ENCODE assay signal across 12 cellular contexts in the genomic region with DNA sequence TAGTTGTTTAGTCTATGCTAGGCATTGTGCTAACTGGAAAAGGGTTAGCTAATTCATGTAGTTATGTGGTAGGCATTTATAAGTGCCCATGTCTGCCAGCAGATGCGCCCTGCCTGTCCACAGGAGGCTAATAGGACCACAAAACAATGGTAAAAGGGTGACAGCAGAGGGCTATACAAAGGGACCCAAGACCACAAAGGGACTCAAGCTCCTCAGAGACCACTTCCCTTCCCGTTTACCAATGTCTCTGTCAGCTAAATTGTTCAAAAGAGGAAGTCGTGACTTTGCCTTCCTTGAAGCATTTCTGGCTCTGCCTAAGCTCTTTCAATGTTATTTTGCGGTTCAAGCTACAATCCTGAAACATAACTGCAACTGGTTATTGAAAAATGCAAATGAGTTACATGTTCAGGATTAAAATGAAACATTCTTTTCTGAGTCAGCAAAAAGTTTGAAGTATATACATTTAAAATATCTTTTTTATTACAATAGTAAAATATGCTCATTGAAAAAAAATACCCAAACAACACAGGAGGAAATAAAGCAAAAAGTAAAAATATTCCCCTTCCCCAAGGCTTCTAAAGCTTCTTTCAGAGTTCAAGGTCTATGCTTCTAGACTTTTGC.
DNase-seq lines count a peak whose midpoint lies in the region; ATAC-seq lines count a peak whose summit lies in the region.
"Had no signal": no experiment of that assay in that cellular context is flagged by ENCODE, and none has a peak within 500 bp of the region (broad histone marks: within the 10 kb centered on the region; RNA-seq: fewer than 3 reads in every experiment).

No MANE protein-coding gene starts in this region.

- intact Hi-C loops in activated T-helper 2 cell treated with anti-CD3 and anti-CD28 coated beads, Interferon-gamma antibody, Interleukin-2, Interleukin-4, amounts not matched to agents 10 μg/mL and 5 μg/mL and 100 μg/mL, durations not matched to agents 14 hours and 24 hours and 36 hours (cut with micrococcal nuclease), result loop anchor here (10.0 kb wide), 2 partner anchors 143 to 377 kb away; no protein-coding TSS in a partner anchor

- ATAC-seq in GM21447 (IDR thresholded peaks at IDR 0.05; ENCODE audit: unreplicated experiment) (peak; percentile 90), esophagus mucosa (no peak)

- no peaks in the 10 kb centered on the region for H3K36me3 Mint-ChIP-seq in activated T-helper 2 cell treated with anti-CD3 and anti-CD28 coated beads, Interferon-gamma antibody, Interleukin-2, Interleukin-4, amounts not matched to agents 10 μg/mL and 5 μg/mL and 100 μg/mL, durations not matched to agents 14 hours and 24 hours and 36 hours (ENCODE audit: low read depth)
- H3K36me3 Mint-ChIP-seq: activated naive CD8-positive, alpha-beta T cell had no signal

- H3K4me1 Mint-ChIP-seq in activated T-helper 2 cell treated with anti-CD3 and anti-CD28 coated beads, Interferon-gamma antibody, Interleukin-2, Interleukin-4, amounts not matched to agents 10 μg/mL and 5 μg/mL and 100 μg/mL, durations not matched to agents 14 hours and 24 hours and 36 hours (ENCODE audit: low read depth), result peaks cover 19% of the 10 kb centered on the region

- no peaks in the 10 kb centered on the region for H3K9me3 Mint-ChIP-seq in activated T-helper 2 cell treated with anti-CD3 and anti-CD28 coated beads, Interferon-gamma antibody, Interleukin-2, Interleukin-4, amounts not matched to agents 10 μg/mL and 5 μg/mL and 100 μg/mL, durations not matched to agents 14 hours and 24 hours and 36 hours

- DNase-seq in GDM1 (lab: John Stamatoyannopoulos, UW) (peak; percentile 75), Kasumi-1 (lab: John Stamatoyannopoulos, UW) (peak; percentile 96 to 97), NCI-H69 (lab: John Stamatoyannopoulos, UW) (no peak), NCI-H1105 treated with DMSO at 0.1 percent for 48 hours (lab: John Stamatoyannopoulos, UW) (no peak), NCI-H526 (lab: John Stamatoyannopoulos, UW) (no peak)
- peak; percentile 9 for DNase-seq in activated T-helper 2 cell treated with anti-CD3 and anti-CD28 coated beads, Interferon-gamma antibody, Interleukin-2, Interleukin-4, amounts not matched to agents 10 μg/mL and 5 μg/mL and 100 μg/mL, durations not matched to agents 14 hours and 24 hours and 36 hours (ENCODE audit: low spot score)
- DNase-seq: left cardiac atrium; sigmoid colon; stimulated activated naive CD4-positive, alpha-beta T cell treated with Interleukin-2 at 50 U/mL for 16 hours had no signal

- peaks cover 3% of the 10 kb centered on the region for H3K27me3 Mint-ChIP-seq in activated T-helper 2 cell treated with anti-CD3 and anti-CD28 coated beads, Interferon-gamma antibody, Interleukin-2, Interleukin-4, amounts not matched to agents 10 μg/mL and 5 μg/mL and 100 μg/mL, durations not matched to agents 14 hours and 24 hours and 36 hours (ENCODE audit: low read depth)

- H3K27ac Mint-ChIP-seq in activated T-helper 2 cell treated with anti-CD3 and anti-CD28 coated beads, Interferon-gamma antibody, Interleukin-2, Interleukin-4, amounts not matched to agents 10 μg/mL and 5 μg/mL and 100 μg/mL, durations not matched to agents 14 hours and 24 hours and 36 hours, result peak overlapping the region; percentile 58
- H3K27ac Mint-ChIP-seq: activated naive CD8-positive, alpha-beta T cell had no signal

- H3K4me3 Mint-ChIP-seq in activated T-helper 2 cell treated with anti-CD3 and anti-CD28 coated beads, Interferon-gamma antibody, Interleukin-2, Interleukin-4, amounts not matched to agents 10 μg/mL and 5 μg/mL and 100 μg/mL, durations not matched to agents 14 hours and 24 hours and 36 hours (ENCODE audit: low read depth), result no peak overlapping the region
- H3K4me3 Mint-ChIP-seq: activated naive CD8-positive, alpha-beta T cell had no signal

Comparison
In these comparisons a context has a peak if more than half of its experiments do, and no peak if none do; other contexts are left out.
1. DNase-seq: peak in GDM1 (single experiment), Kasumi-1 (2 of 2) and activated T-helper 2 cell treated with anti-CD3 and anti-CD28 coated beads, Interferon-gamma antibody, Interleukin-2, Interleukin-4, amounts not matched to agents 10 μg/mL and 5 μg/mL and 100 μg/mL, durations not matched to agents 14 hours and 24 hours and 36 hours (single experiment); none in NCI-H69 (single experiment), NCI-H1105 treated with DMSO at 0.1 percent for 48 hours (single experiment) and NCI-H526 (0 of 2).